9 cellular contexts compared by ENCODE assay signal in the genomic region with DNA sequence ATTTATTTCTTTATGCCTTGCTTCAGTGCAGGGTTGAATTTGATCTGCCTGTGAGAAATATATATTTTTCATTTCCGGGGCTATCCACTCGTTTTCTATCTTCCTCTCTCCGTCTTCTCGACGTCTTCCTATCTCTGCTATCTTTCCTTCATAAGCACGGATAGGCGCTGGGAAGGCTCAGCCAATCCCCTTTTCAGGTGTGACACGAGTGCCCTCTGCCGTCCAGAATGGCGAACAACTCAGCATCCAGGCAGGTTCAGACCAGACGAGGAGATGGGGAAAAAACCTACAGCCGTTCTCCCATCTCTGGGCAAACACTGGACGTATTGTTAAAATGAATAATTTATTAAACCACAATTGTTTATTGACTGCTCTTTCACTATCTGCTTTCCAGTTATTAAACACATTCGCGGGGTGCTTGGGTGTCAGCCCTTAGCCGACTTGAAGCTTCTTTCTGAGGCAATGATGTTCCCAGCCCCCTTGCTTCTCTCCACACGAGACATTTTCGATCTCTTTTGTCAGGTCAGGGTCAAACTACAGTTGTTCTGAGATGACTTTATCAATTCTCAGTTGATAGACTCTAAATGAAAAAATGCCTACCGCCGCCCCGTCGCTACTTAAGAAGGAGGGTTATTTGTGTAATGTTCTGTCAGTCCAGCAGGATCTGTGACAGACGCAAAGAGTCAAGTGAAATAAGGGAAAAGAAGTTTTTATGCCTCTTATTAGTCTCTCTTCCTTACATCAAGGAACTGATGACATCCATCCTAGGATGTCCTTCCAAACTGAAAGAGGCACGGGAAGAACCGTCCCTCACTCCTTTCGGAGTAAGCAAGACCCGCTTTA.
DNase-seq lines count a peak whose midpoint lies in the region; ATAC-seq and TF ChIP-seq lines count a peak whose summit lies in the region.
"Had no signal": no experiment of that assay in that cellular context is flagged by ENCODE, and none has a peak within 500 bp of the region (broad histone marks: within the 10 kb centered on the region; RNA-seq: fewer than 3 reads in every experiment).

No MANE protein-coding gene starts in this region.

- no peak for TF ChIP-seq POLR2A in prostate gland (IDR thresholded peaks at IDR 0.05)

- H3K9me3 ChIP-seq in cardiac muscle cell (ENCODE audit: low read depth) = no peaks in the 10 kb centered on the region
- no peaks in the 10 kb centered on the region for H3K9me3 ChIP-seq in prostate gland

- no peaks in the 10 kb centered on the region for H3K36me3 Mint-ChIP-seq in activated naive CD4-positive, alpha-beta T cell treated with anti-CD3 and anti-CD28 coated beads, Interleukin-2, amount 50 U/mL, for 72 hours
- H3K36me3 Mint-ChIP-seq: immature natural killer cell had no signal

- H3K27ac ChIP-seq in cardiac muscle cell = no peak overlapping the region
- H3K27ac ChIP-seq in prostate gland = no peak overlapping the region

- ATAC-seq in HG03066 (IDR thresholded peaks at IDR 0.05; ENCODE audit: low read depth, unreplicated experiment) (peak; percentile 89), HG02938 (IDR thresholded peaks at IDR 0.05; ENCODE audit: unreplicated experiment) (no peak)
- ATAC-seq in activated naive CD4-positive, alpha-beta T cell treated with anti-CD3 and anti-CD28 coated beads, Interleukin-2, amount 50 U/mL, for 72 hours = peak; percentile 72 to 78

- H3K36me3 ChIP-seq in cardiac muscle cell (no peaks in the 10 kb centered on the region), prostate gland (no peaks in the 10 kb centered on the region)

- H3K27me3 ChIP-seq in cardiac muscle cell (no peaks in the 10 kb centered on the region), prostate gland (replicated peaks; ENCODE audit: insufficient read depth) (no peaks in the 10 kb centered on the region)

- DNase-seq in activated naive CD4-positive, alpha-beta T cell treated with Interleukin-2 at 50 U/mL for 16 hours = peak; percentile 50
- DNase-seq in activated naive CD4-positive, alpha-beta T cell (lab: John Stamatoyannopoulos, UW) = no peak
- DNase-seq in NCI-H510A treated with DMSO at 0.1 percent for 48 hours (lab: John Stamatoyannopoulos, UW) (peak; percentile 78), cardiac muscle cell (ENCODE audit: low read depth in 1 of 2, low spot score in 1 of 2) (peak; percentile 72 to 82), prostate gland (ENCODE audit: low spot score) (peak; percentile 76)
- peak; percentile 58 to 62 for DNase-seq in activated naive CD4-positive, alpha-beta T cell treated with anti-CD3 and anti-CD28 coated beads, Interleukin-2, amount 50 U/mL, for 72 hours (ENCODE audit: low spot score in 2 of 2)

- H3K4me1 ChIP-seq in cardiac muscle cell (ENCODE audit: low read depth) (no peaks in the 10 kb centered on the region), prostate gland (replicated peaks) (no peaks in the 10 kb centered on the region)

- no peak overlapping the region for H3K4me3 ChIP-seq in cardiac muscle cell
- H3K4me3 ChIP-seq in prostate gland = no peak overlapping the region

- peak; percentile 81 for TF ChIP-seq CTCF in cardiac muscle cell (IDR thresholded peaks at IDR 0.05; ENCODE audit: low read depth, low read length)
- TF ChIP-seq CTCF in prostate gland (IDR thresholded peaks at IDR 0.05) = peak in 3 of 4 experiments; percentile 53 to 88 (median 66)

- WGBS in prostate gland = 35% methylated on average over 27 of the region's 27 CpGs

- peak overlapping the region in 1 of 2 donors; percentile 17 for H3K27ac Mint-ChIP-seq in activated naive CD4-positive, alpha-beta T cell treated with anti-CD3 and anti-CD28 coated beads, Interleukin-2, amount 50 U/mL, for 72 hours
- H3K27ac Mint-ChIP-seq: immature natural killer cell had no signal

- no peaks in the 10 kb centered on the region for H3K9me3 Mint-ChIP-seq in activated naive CD4-positive, alpha-beta T cell treated with anti-CD3 and anti-CD28 coated beads, Interleukin-2, amount 50 U/mL, for 72 hours

- intact Hi-C loops in prostate gland (cut with DNase I) = loop anchor here (5.0 kb wide), 1 partner anchor 882 kb away; no protein-coding TSS in a partner anchor

Comparison
In these comparisons a context has a peak if more than half of its experiments do, and no peak if none do; other contexts are left out.
1. DNase-seq: peak in activated naive CD4-positive, alpha-beta T cell treated with Interleukin-2 at 50 U/mL for 16 hours (single experiment), NCI-H510A treated with DMSO at 0.1 percent for 48 hours (single experiment), activated naive CD4-positive, alpha-beta T cell treated with anti-CD3 and anti-CD28 coated beads, Interleukin-2, amount 50 U/mL, for 72 hours (2 of 2), cardiac muscle cell (2 of 2) and prostate gland (single experiment); none in activated naive CD4-positive, alpha-beta T cell (0 of 4).